ENCODE assay signal across 28 cellular contexts in the genomic region with DNA sequence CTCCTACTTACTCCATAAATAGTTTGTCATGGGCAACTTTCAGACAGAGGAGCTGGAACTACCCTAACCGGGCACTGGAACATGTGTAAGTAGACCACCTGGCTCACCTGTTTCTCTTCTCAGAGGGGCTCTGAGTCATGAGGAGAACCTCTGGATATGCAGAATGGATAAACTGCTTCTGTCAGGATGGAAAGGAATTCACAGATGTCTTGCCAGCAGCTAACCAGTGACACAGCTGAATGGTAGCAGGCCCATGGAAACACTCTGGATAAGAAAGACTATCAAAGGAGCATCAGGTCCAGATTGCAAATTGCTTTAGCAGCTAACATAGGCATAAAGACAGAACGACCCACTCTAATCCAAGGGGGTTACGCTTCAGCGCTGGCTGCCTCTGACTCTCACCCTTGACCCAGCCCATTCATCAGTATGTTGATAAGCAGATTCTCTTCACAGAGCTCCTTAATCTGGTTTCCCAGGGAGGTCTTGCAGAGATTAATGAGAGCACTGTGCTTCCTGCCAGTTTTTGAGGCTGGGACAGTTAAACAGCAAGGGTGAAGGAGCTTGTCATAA. TPM values are rescaled to one million over a fixed set of nuclear protein-coding genes. Genes with fewer than 3 reads are reported as not detected.
DNase-seq lines count a peak whose midpoint lies in the region; ATAC-seq and TF ChIP-seq lines count a peak whose summit lies in the region.
"Had no signal": no experiment of that assay in that cellular context is flagged by ENCODE, and none has a peak within 500 bp of the region (broad histone marks: within the 10 kb centered on the region; RNA-seq: fewer than 3 reads in every experiment).

No MANE protein-coding gene starts in this region.

- POLR2A ChIA-PET in IMR-90 (lab: Charles Lee; ENCODE audit: unreplicated experiment) = no interaction called here

- H3K27ac Mint-ChIP-seq in activated T-helper 2 cell treated with anti-CD3 and anti-CD28 coated beads, Interferon-gamma antibody, Interleukin-2, Interleukin-4, amounts not matched to agents 10 μg/mL and 5 μg/mL and 100 μg/mL, durations not matched to agents 14 hours and 24 hours and 36 hours = peak overlapping the region; percentile 19
- no peak overlapping the region for H3K27ac Mint-ChIP-seq in osteocyte (ENCODE audit: unreplicated experiment)
- H3K27ac Mint-ChIP-seq: activated CD4-positive, alpha-beta T cell treated with anti-CD3 and anti-CD28 coated beads for 36 hours; activated CD8-positive, alpha-beta T cell treated with anti-CD3 and anti-CD28 coated beads, Interleukin-2, amount 10 ng/mL, durations not matched to agents 7 days and 5 days; activated naive CD4-positive, alpha-beta T cell treated with anti-CD3 and anti-CD28 coated beads, Interleukin-2, amount 50 U/mL, for 72 hours; mesothelial cell of epicardium had no signal

- H3K4me3 Mint-ChIP-seq in activated T-helper 2 cell treated with anti-CD3 and anti-CD28 coated beads, Interferon-gamma antibody, Interleukin-2, Interleukin-4, amounts not matched to agents 10 μg/mL and 5 μg/mL and 100 μg/mL, durations not matched to agents 14 hours and 24 hours and 36 hours (ENCODE audit: low read depth) = no peak overlapping the region
- H3K4me3 Mint-ChIP-seq in osteocyte (ENCODE audit: unreplicated experiment) = no peak overlapping the region
- H3K4me3 Mint-ChIP-seq: activated CD4-positive, alpha-beta T cell treated with anti-CD3 and anti-CD28 coated beads for 36 hours; activated CD8-positive, alpha-beta T cell treated with anti-CD3 and anti-CD28 coated beads, Interleukin-2, amount 10 ng/mL, durations not matched to agents 7 days and 5 days; mesothelial cell of epicardium had no signal

- peaks cover 5% of the 10 kb centered on the region for H4K20me1 ChIP-seq in IMR-90 (ENCODE audit: insufficient read depth, low read length)

- CTCF ChIA-PET in IMR-90 (lab: Yijun Ruan, JAX) = interaction anchor here (1.6 kb wide), 1 partner anchor 12 kb away, joined by 3 read pairs; no protein-coding TSS in a partner anchor

- no peak overlapping the region for H3K4me2 ChIP-seq in IMR-90 (ENCODE audit: low read depth, low read length)
- H3K4me2 ChIP-seq in mesenchymal stem cell (ENCODE audit: low read length, poor library complexity, severe bottlenecking) = no peak overlapping the region

- H3K9me3 Mint-ChIP-seq in activated T-helper 2 cell treated with anti-CD3 and anti-CD28 coated beads, Interferon-gamma antibody, Interleukin-2, Interleukin-4, amounts not matched to agents 10 μg/mL and 5 μg/mL and 100 μg/mL, durations not matched to agents 14 hours and 24 hours and 36 hours = no peaks in the 10 kb centered on the region
- no peaks in the 10 kb centered on the region for H3K9me3 Mint-ChIP-seq in osteocyte (ENCODE audit: unreplicated experiment)
- H3K9me3 Mint-ChIP-seq: activated naive CD4-positive, alpha-beta T cell treated with anti-CD3 and anti-CD28 coated beads, Interleukin-2, amount 50 U/mL, for 72 hours; mesothelial cell of epicardium had no signal

- H2AK5ac ChIP-seq in IMR-90 (ENCODE audit: low read depth, low read length) (peak overlapping the region; percentile 6; the same call in 1 of the 2 replicates), mesenchymal stem cell (ENCODE audit: low read length, severe bottlenecking) (peak overlapping the region; percentile 33)

- H2AFZ ChIP-seq in IMR-90 (replicated peaks; ENCODE audit: low read length, poor library complexity) = no peak overlapping the region
- H2AFZ ChIP-seq in mesenchymal stem cell (ENCODE audit: low read depth, low read length) = no peak overlapping the region

- no peaks in the 10 kb centered on the region for H3K9me3 ChIP-seq in IMR-90 (ENCODE audit: control insufficient read depth, insufficient read depth, low read length)
- no peaks in the 10 kb centered on the region for H3K9me3 ChIP-seq in mesenchymal stem cell (ENCODE audit: control insufficient read depth, low read length)
- H3K9me3 ChIP-seq: HAP-1, left lung, neutrophil, prostate gland, transverse colon had no signal

- H3K9ac ChIP-seq in IMR-90 (ENCODE audit: low read depth, low read length) (no peak overlapping the region), mesenchymal stem cell (ENCODE audit: low read length) (no peak overlapping the region)

- H3K23ac ChIP-seq in IMR-90 (ENCODE audit: low read depth, low read length) = no peak overlapping the region
- H3K23ac ChIP-seq in mesenchymal stem cell (ENCODE audit: low read length in 2 of 2) = no peak overlapping the region

- in situ Hi-C loops in IMR-90 (cut with MboI; ENCODE audit: low sequenced_read_pairs) = no loop called here

- H3K4me1 ChIP-seq in IMR-90 (ENCODE audit: control insufficient read depth, insufficient read depth, low read length) (peaks cover 11% of the 10 kb centered on the region), mesenchymal stem cell (ENCODE audit: control insufficient read depth, insufficient read depth, low read depth, low read length) (peaks cover 26% of the 10 kb centered on the region)
- H3K4me1 ChIP-seq: transverse colon had no signal

- no peak for TF ChIP-seq RAD21 in IMR-90 (IDR thresholded peaks at IDR 0.05; ENCODE audit: low read length)

- peaks cover 54% of the 10 kb centered on the region for H3K4me1 Mint-ChIP-seq in activated T-helper 2 cell treated with anti-CD3 and anti-CD28 coated beads, Interferon-gamma antibody, Interleukin-2, Interleukin-4, amounts not matched to agents 10 μg/mL and 5 μg/mL and 100 μg/mL, durations not matched to agents 14 hours and 24 hours and 36 hours (ENCODE audit: low read depth)
- H3K4me1 Mint-ChIP-seq in osteocyte (ENCODE audit: unreplicated experiment) = peaks cover 25% of the 10 kb centered on the region

- no peak overlapping the region for H2AK9ac ChIP-seq in IMR-90 (replicated peaks; ENCODE audit: low read depth, low read length, poor library complexity)

- ATAC-seq in IMR-90 (ENCODE audit: low read depth) = no peak
- ATAC-seq: activated CD4-positive, alpha-beta T cell treated with anti-CD3 and anti-CD28 coated beads for 36 hours; activated CD8-positive, alpha-beta T cell treated with anti-CD3 and anti-CD28 coated beads, Interleukin-2, amount 10 ng/mL, durations not matched to agents 7 days and 5 days; activated naive CD4-positive, alpha-beta T cell treated with anti-CD3 and anti-CD28 coated beads, Interleukin-2, amount 50 U/mL, for 72 hours; left lung; sciatic nerve had no signal

- H3K27me3 ChIP-seq in IMR-90 (ENCODE audit: control insufficient read depth, insufficient read depth, low read length) = no peaks in the 10 kb centered on the region
- H3K27me3 ChIP-seq in mesenchymal stem cell (ENCODE audit: control insufficient read depth in 1 of 2, insufficient read depth in 1 of 2, low read length in 2 of 2) = peaks cover 0 to 15% of the 10 kb centered on the region in 2 experiments
- H3K27me3 ChIP-seq: left lung, transverse colon had no signal

- H2BK12ac ChIP-seq in mesenchymal stem cell (ENCODE audit: low read length in 2 of 2) = no peak overlapping the region

- H3K14ac ChIP-seq in IMR-90 (replicated peaks; ENCODE audit: low read depth, low read length) = no peak overlapping the region; the same call in 1 of the 2 replicates
- H3K14ac ChIP-seq in mesenchymal stem cell (ENCODE audit: low read length in 2 of 2) = no peak overlapping the region

- no peaks in the 10 kb centered on the region for H3K36me3 ChIP-seq in IMR-90 (ENCODE audit: control insufficient read depth, insufficient read depth, low read length)
- H3K36me3 ChIP-seq in mesenchymal stem cell (ENCODE audit: control insufficient read depth in 1 of 2, insufficient read depth in 2 of 2, low read depth in 1 of 2, low read length in 2 of 2) = no peaks in the 10 kb centered on the region
- H3K36me3 ChIP-seq: HAP-1, left lung, neutrophil, prostate gland, transverse colon had no signal

- H3K56ac ChIP-seq in IMR-90 (ENCODE audit: extremely low read depth, insufficient read depth, low read length) = no peak overlapping the region

- H4K5ac ChIP-seq in IMR-90 (ENCODE audit: low read depth, low read length) = no peak overlapping the region

- TF ChIP-seq POLR2A in IMR-90 (IDR thresholded peaks at IDR 0.05; ENCODE audit: low read depth, low read length) = no peak

- H2BK15ac ChIP-seq in IMR-90 (ENCODE audit: low read depth, low read length) (0 out of 3 replicates have a peak overlapping the region, but pooled peaks have one; percentile 26), mesenchymal stem cell (ENCODE audit: low read depth, poor library complexity, severe bottlenecking) (no peak overlapping the region)

- H3K9me1 ChIP-seq in IMR-90 (ENCODE audit: insufficient read depth, low read length) = peaks cover 8% of the 10 kb centered on the region; the same call in 1 of the 2 replicates

- H2BK120ac ChIP-seq in IMR-90 (ENCODE audit: low read depth, low read length) (no peak overlapping the region), mesenchymal stem cell (ENCODE audit: low read depth, low read length) (no peak overlapping the region)

- no peaks in the 10 kb centered on the region for H3K27me3 Mint-ChIP-seq in activated T-helper 2 cell treated with anti-CD3 and anti-CD28 coated beads, Interferon-gamma antibody, Interleukin-2, Interleukin-4, amounts not matched to agents 10 μg/mL and 5 μg/mL and 100 μg/mL, durations not matched to agents 14 hours and 24 hours and 36 hours (ENCODE audit: low read depth)
- H3K27me3 Mint-ChIP-seq in osteocyte (ENCODE audit: unreplicated experiment) = no peaks in the 10 kb centered on the region
- H3K27me3 Mint-ChIP-seq: activated CD4-positive, alpha-beta T cell treated with anti-CD3 and anti-CD28 coated beads for 36 hours had no signal

- H4K8ac ChIP-seq in IMR-90 (ENCODE audit: low read depth in 2 of 2, low read length in 2 of 2) (no peak overlapping the region), mesenchymal stem cell (ENCODE audit: low read length) (no peak overlapping the region)

- BruUV-seq in IMR-90 (replicated peaks; lab: Mats Ljungman, UMichigan) = no TSS peak

- DNase-seq in AG20443 (ENCODE audit: low spot score) (peak; percentile 32), IMR-90 (peak; percentile 38), mesenchymal stem cell (peak; percentile 47), osteocyte (ENCODE audit: extremely low spot score, unreplicated experiment) (no peak), NCI-H146 (lab: John Stamatoyannopoulos, UW) (no peak), EL (no peak), 8988T (no peak)
- no peak for DNase-seq in activated T-helper 2 cell treated with anti-CD3 and anti-CD28 coated beads, Interferon-gamma antibody, Interleukin-2, Interleukin-4, amounts not matched to agents 10 μg/mL and 5 μg/mL and 100 μg/mL, durations not matched to agents 14 hours and 24 hours and 36 hours (ENCODE audit: low spot score)
- DNase-seq: activated CD4-positive, alpha-beta T cell treated with anti-CD3 and anti-CD28 coated beads for 36 hours; activated CD8-positive, alpha-beta T cell treated with anti-CD3 and anti-CD28 coated beads, Interleukin-2, amount 10 ng/mL, durations not matched to agents 7 days and 5 days; activated T-cell treated with anti-CD3 and anti-CD28 coated beads for 4 hours; anterior cingulate cortex; C1 segment of cervical spinal cord; left lung; MV-4-11; NCI-H1436; NCI-H446 treated with DMSO at 0.1 percent for 48 hours; OCI-M1; Right ventricle myocardium superior; stimulated activated CD4-positive, alpha-beta T cell treated with anti-CD3 and anti-CD28 coated beads, Interleukin-4, amount 100 ng/mL, for 24 hours; transverse colon had no signal

- H3K4ac ChIP-seq in IMR-90 (ENCODE audit: low read depth, low read length) (no peak overlapping the region), mesenchymal stem cell (ENCODE audit: low read depth in 1 of 2, low read length in 2 of 2) (no peak overlapping the region)

- dilution Hi-C loops in IMR-90 (cut with HindIII; ENCODE audit: low sequenced_read_pairs, unreplicated experiment) = no loop called here

- H2BK20ac ChIP-seq in IMR-90 (ENCODE audit: low read depth, low read length) = no peak overlapping the region

- 100% methylated on average over 1 of the region's 4 CpGs; no CpG with 5 or more reads in 1 of the 2 experiments for WGBS in IMR-90 (ENCODE audit: extremely low coverage in 2 of 2, insufficient read length in 1 of 2), 2 experiments
- WGBS in mesenchymal stem cell = 60% methylated on average over 4 of the region's 4 CpGs

- H3K4me3 ChIP-seq in IMR-90 (ENCODE audit: insufficient read depth, low read depth, low read length) (no peak overlapping the region), mesenchymal stem cell (ENCODE audit: insufficient read depth in 1 of 2, low read depth in 1 of 2, low read length in 2 of 2) (no peak overlapping the region)
- H3K4me3 ChIP-seq: HAP-1, left lung, prostate gland, transverse colon had no signal

- intact Hi-C loops in IMR-90 (cut with micrococcal nuclease) = no loop called here
- intact Hi-C loops in activated T-helper 2 cell treated with anti-CD3 and anti-CD28 coated beads, Interferon-gamma antibody, Interleukin-2, Interleukin-4, amounts not matched to agents 10 μg/mL and 5 μg/mL and 100 μg/mL, durations not matched to agents 14 hours and 24 hours and 36 hours (cut with micrococcal nuclease) = loop anchor here (5.0 kb wide), 1 partner anchor 192 kb away; no protein-coding TSS in a partner anchor

- H2BK5ac ChIP-seq in IMR-90 (ENCODE audit: low read depth, low read length, poor library complexity, severe bottlenecking) (no peak overlapping the region), mesenchymal stem cell (ENCODE audit: low read depth, low read length, poor library complexity, severe bottlenecking) (no peak overlapping the region)

- H3K79me1 ChIP-seq in IMR-90 (ENCODE audit: low read depth in 1 of 2, low read length in 2 of 2) (no peaks in the 10 kb centered on the region), mesenchymal stem cell (replicated peaks; ENCODE audit: low read length, poor library complexity, severe bottlenecking) (peaks cover 34% of the 10 kb centered on the region)

- H4K91ac ChIP-seq in IMR-90 (ENCODE audit: insufficient read depth, low read depth, low read length) (no peak overlapping the region), mesenchymal stem cell (ENCODE audit: low read length) (no peak overlapping the region)

- H3K18ac ChIP-seq in IMR-90 (ENCODE audit: low read depth, low read length) = no peak overlapping the region
- no peak overlapping the region for H3K18ac ChIP-seq in mesenchymal stem cell (ENCODE audit: low read depth in 1 of 2, low read length in 2 of 2)

- TF ChIP-seq CTCF in IMR-90 (conservative IDR thresholded peaks at IDR 0.05; ENCODE audit: low read depth, low read length) (no peak), osteocyte (IDR thresholded peaks at IDR 0.05) (no peak)

- H3K27ac ChIP-seq in IMR-90 (ENCODE audit: insufficient read depth, low read length) (no peak overlapping the region), mesenchymal stem cell (ENCODE audit: low read length, poor library complexity, severe bottlenecking) (no peak overlapping the region)
- H3K27ac ChIP-seq: HL-60, left lung, neutrophil, prostate gland, transverse colon had no signal

- H3K36me3 Mint-ChIP-seq in activated T-helper 2 cell treated with anti-CD3 and anti-CD28 coated beads, Interferon-gamma antibody, Interleukin-2, Interleukin-4, amounts not matched to agents 10 μg/mL and 5 μg/mL and 100 μg/mL, durations not matched to agents 14 hours and 24 hours and 36 hours (ENCODE audit: low read depth) = no peaks in the 10 kb centered on the region
- H3K36me3 Mint-ChIP-seq in osteocyte (ENCODE audit: unreplicated experiment) = no peaks in the 10 kb centered on the region
- H3K36me3 Mint-ChIP-seq: activated naive CD4-positive, alpha-beta T cell treated with anti-CD3 and anti-CD28 coated beads, Interleukin-2, amount 50 U/mL, for 72 hours; mesothelial cell of epicardium had no signal

RNA-seq across cellular contexts. Expression of a gene that starts 54.2 kb away (rescaled TPM):
- total RNA-seq in IMR-90 (2012; rRNA removed) (1.1 and 1.4 TPM in 2 replicates), osteocyte (0.78 and 0.97 TPM in 2 replicates)
- polyA plus RNA-seq in IMR-90 (2012; rRNA removed) = 3.6 and 4.0 TPM in 2 replicates
- polyA plus RNA-seq in IMR-90 (2012; cell fraction: cytosol; rRNA removed) = 2.5 and 2.7 TPM in 2 replicates
- 2.1 and 3.1 TPM in 2 replicates for polyA plus RNA-seq in IMR-90 (2012; cell fraction: nucleus; rRNA removed; ENCODE audit: low replicate concordance)
- total RNA-seq in activated T-helper 2 cell treated with anti-CD3 and anti-CD28 coated beads, Interferon-gamma antibody, Interleukin-2, Interleukin-4, amounts not matched to agents 10 μg/mL and 5 μg/mL and 100 μg/mL, durations not matched to agents 14 hours and 24 hours and 36 hours = 33.7 and 34.2 TPM in 2 replicates
- 3.5 TPM for polyA plus RNA-seq in mesenchymal stem cell (2013, experiment 1 of 2)
- polyA plus RNA-seq in mesenchymal stem cell (2013, experiment 2 of 2) = 3.6 TPM

Comparison
In these comparisons a context has a peak if more than half of its experiments do, and no peak if none do; other contexts are left out.
1. DNase-seq: peak in AG20443 (single experiment), IMR-90 (single experiment) and mesenchymal stem cell (single experiment); none in activated T-helper 2 cell treated with anti-CD3 and anti-CD28 coated beads, Interferon-gamma antibody, Interleukin-2, Interleukin-4, amounts not matched to agents 10 μg/mL and 5 μg/mL and 100 μg/mL, durations not matched to agents 14 hours and 24 hours and 36 hours (single experiment), osteocyte (single experiment), NCI-H146 (single experiment), EL (single experiment) and 8988T (single experiment).
2. RNA of a gene that starts 54.2 kb away (total RNA-seq): 33.7 to 34.2 TPM in activated T-helper 2 cell treated with anti-CD3 and anti-CD28 coated beads, Interferon-gamma antibody, Interleukin-2, Interleukin-4, amounts not matched to agents 10 μg/mL and 5 μg/mL and 100 μg/mL, durations not matched to agents 14 hours and 24 hours and 36 hours; 1.1 to 1.4 TPM in IMR-90 and 0.78 to 0.97 TPM in osteocyte; every median in the first group is over 10 times any median in the second.